In genomic region chr4:119240568-119240967, GRCh38 we compare ENCODE assay signal across 9 cellular contexts.
"Had no signal": no experiment of that assay in that cellular context is flagged by ENCODE, and none has a peak within 500 bp of the region (broad histone marks: within the 10 kb centered on the region; RNA-seq: fewer than 3 reads in every experiment).

No MANE protein-coding gene starts in this region.

- H3K4me3 Mint-ChIP-seq: HFFc6 had no signal

- FAIRE-seq: HTR-8/SVneo had no signal

- ATAC-seq: HCT116, K562 had no signal

- H3K36me3 ChIP-seq: HAP-1 had no signal

- H3K9me3 ChIP-seq: HAP-1 had no signal

- H3K9ac ChIP-seq: GM23248 had no signal

- H2AFZ ChIP-seq: GM23248 had no signal

- H3K27ac ChIP-seq: GM23248 had no signal

- H3K4me3 ChIP-seq: GM23248, HAP-1, K562 had no signal

- H3K4me1 ChIP-seq: HAP-1 had no signal

- H3K9me3 Mint-ChIP-seq: HFFc6 had no signal

- DNase-seq: GM23248, GOT3, H7, HFFc6, IMR-90 had no signal
